Comparison of ENCODE assay signal across 13 cellular contexts in the genomic region with DNA sequence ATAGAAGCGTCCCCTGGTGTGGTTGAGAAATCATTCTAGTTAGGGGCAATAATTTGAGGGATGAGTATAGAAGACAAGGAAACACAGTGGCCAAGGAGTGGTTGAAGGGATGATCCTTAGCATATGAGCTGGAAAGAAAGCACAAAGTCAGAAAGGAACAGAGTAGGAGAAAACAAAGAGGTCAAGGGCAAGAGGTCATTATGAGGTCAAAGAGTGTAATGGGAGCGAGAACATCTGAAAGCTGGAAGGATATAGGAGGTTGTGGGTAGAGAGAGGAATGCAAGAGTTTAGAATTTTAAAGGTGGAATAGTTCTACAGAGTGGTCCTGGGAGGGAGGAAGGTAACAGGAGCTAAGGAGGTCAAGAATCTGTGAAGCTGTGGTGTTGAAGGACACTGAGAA. TPM values are rescaled to one million over a fixed set of nuclear protein-coding genes. Genes with fewer than 3 reads are reported as not detected.
DNase-seq lines count a peak whose midpoint lies in the region; ATAC-seq, FAIRE-seq and TF ChIP-seq lines count a peak whose summit lies in the region.
"Had no signal": no experiment of that assay in that cellular context is flagged by ENCODE, and none has a peak within 500 bp of the region (broad histone marks: within the 10 kb centered on the region; RNA-seq: fewer than 3 reads in every experiment).

No MANE protein-coding gene starts in this region.

- H3K9me1 ChIP-seq in K562 (ENCODE audit: control insufficient read depth, insufficient read depth, low read length): no peaks in the 10 kb centered on the region

- no peaks in the 10 kb centered on the region for H3K27me3 ChIP-seq in K562 (ENCODE audit: control insufficient read depth in 2 of 2, insufficient read depth in 2 of 2, low read length in 2 of 2)
- no peaks in the 10 kb centered on the region for H3K27me3 ChIP-seq in neural cell (ENCODE audit: insufficient read depth, low read depth, low read length)
- H3K27me3 ChIP-seq in uterus: no peaks in the 10 kb centered on the region
- no peaks in the 10 kb centered on the region for H3K27me3 ChIP-seq in thyroid gland

- H3K4me3 ChIP-seq in K562: no peak overlapping the region
- H3K4me3 ChIP-seq in neural cell (ENCODE audit: low read length): peak overlapping the region; percentile 84
- H3K4me3 ChIP-seq in uterus: no peak overlapping the region
- no peak overlapping the region for H3K4me3 ChIP-seq in thyroid gland (replicated peaks in 1 of 3)
- H3K4me3 ChIP-seq: A549 had no signal

- H3K4me2 ChIP-seq in K562 (ENCODE audit: insufficient read depth, low read length) (no peak overlapping the region), neural cell (ENCODE audit: low read length) (peak overlapping the region; percentile 43)
- H3K4me2 ChIP-seq: A549 had no signal

- DNase-seq in GM13977 (ENCODE audit: low spot score) (peak; percentile 2), K562 (ENCODE audit: extremely low read depth in 1 of 4, low spot score in 3 of 4) (no peak), uterus (no peak), SIG-M5 (lab: John Stamatoyannopoulos, UW) (no peak), ureter (ENCODE audit: low spot score) (no peak), thyroid gland (no peak)
- DNase-seq: BE2C, Caco-2, GOT3, H9 had no signal

- in situ Hi-C loops in GM13977 (cut with MboI; ENCODE audit: low pct_unique_long_range_greater_than_20kb, low sequenced_read_pairs, unreplicated experiment): no loop called here
- in situ Hi-C loops in K562 (cut with MboI): no loop called here

- H3K79me2 ChIP-seq in K562 (ENCODE audit: control insufficient read depth, insufficient read depth, low read length) (no peaks in the 10 kb centered on the region), neural cell (replicated peaks; ENCODE audit: insufficient read depth, low read length) (peaks cover 77% of the 10 kb centered on the region)

- FAIRE-seq in K562 (lab: Jason Lieb, UNC): no peak
- FAIRE-seq: A549, GM18507 had no signal

- H4K20me1 ChIP-seq in K562 (replicated peaks; ENCODE audit: control insufficient read depth, insufficient read depth, low read length) (no peaks in the 10 kb centered on the region), neural cell (ENCODE audit: insufficient read depth) (peaks cover 13% of the 10 kb centered on the region)

- TF ChIP-seq RAD21 in K562 (CRISPR knock-in tag; conservative IDR thresholded peaks at IDR 0.05 in 1 of 2, IDR thresholded peaks at IDR 0.05 in 1 of 2): no peak
- TF ChIP-seq RAD21 in neural cell (conservative IDR thresholded peaks at IDR 0.05): no peak

- POLR2A ChIA-PET in K562 (lab: Yijun Ruan, JAX): interaction anchor here (0.7 to 0.9 kb wide), 2 partner anchors 14 to 105 kb away, joined by 3 read pairs; no protein-coding TSS in a partner anchor

- no peak overlapping the region for H2AFZ ChIP-seq in K562 (ENCODE audit: low read depth, low read length)
- H2AFZ ChIP-seq in neural cell (ENCODE audit: low read depth, low read length): no peak overlapping the region

- H3K9ac ChIP-seq in K562 (ENCODE audit: insufficient read depth in 1 of 2, low read depth in 2 of 2, low read length in 2 of 2) (no peak overlapping the region), neural cell (ENCODE audit: low read length) (no peak overlapping the region)

- no peak for TF ChIP-seq EP300 in K562 (IDR thresholded peaks at IDR 0.05; ENCODE audit: low read length)
- TF ChIP-seq EP300 in neural cell (conservative IDR thresholded peaks at IDR 0.05; ENCODE audit: poor library complexity, severe bottlenecking): no peak

- no TSS peak for BruUV-seq in K562 (replicated peaks; lab: Mats Ljungman, UMichigan)

- no peak overlapping the region for H3K27ac ChIP-seq in K562 (ENCODE audit: extremely low read depth, low read depth, low read length)
- peak overlapping the region; percentile 93 for H3K27ac ChIP-seq in neural cell (ENCODE audit: low read length)
- H3K27ac ChIP-seq in uterus: peak overlapping the region; percentile 96
- H3K27ac ChIP-seq in thyroid gland: no peak overlapping the region
- H3K27ac ChIP-seq: A549 had no signal

- WGBS in K562 (ENCODE audit: insufficient coverage, low coverage, missing lambda C conversion rate): 57% methylated on average over 2 of the region's 2 CpGs
- WGBS in thyroid gland, 2 donors: 92 to 94% methylated on average over 2 of the region's 2 CpGs

- H3K9me3 ChIP-seq in K562 (replicated peaks; ENCODE audit: control insufficient read depth, insufficient read depth, low read depth, low read length) (no peaks in the 10 kb centered on the region), neural cell (ENCODE audit: low read length) (no peaks in the 10 kb centered on the region), uterus (no peaks in the 10 kb centered on the region), thyroid gland (no peaks in the 10 kb centered on the region)
- H3K9me3 ChIP-seq: A549, BE2C, Caco-2 had no signal

- intact Hi-C loops in K562 (cut with micrococcal nuclease) (no loop called here), uterus (cut with DNase I; ENCODE audit: low total_unique reads) (no loop called here), thyroid gland (cut with DNase I) (no loop called here)

- H3F3A ChIP-seq in neural cell (ENCODE audit: insufficient read depth, low read length, poor library complexity, severe bottlenecking): no peaks in the 10 kb centered on the region

- TF ChIP-seq CTCF in GM13977 (IDR thresholded peaks at IDR 0.05; ENCODE audit: extremely low read depth, insufficient read depth, missing control alignments) (no peak), K562 (IDR thresholded peaks at IDR 0.05 in 2 of 3, conservative IDR thresholded peaks at IDR 0.05 in 1 of 3; ENCODE audit: insufficient read depth in 2 of 3, low read depth in 1 of 3, low read length in 3 of 3) (no peak), neural cell (IDR thresholded peaks at IDR 0.05; ENCODE audit: poor library complexity, severe bottlenecking) (no peak), uterus (IDR thresholded peaks at IDR 0.05) (no peak), thyroid gland (IDR thresholded peaks at IDR 0.05) (no peak)

- H3K9me2 ChIP-seq in neural cell (ENCODE audit: insufficient read depth, low read length): no peaks in the 10 kb centered on the region

- H3K4me1 ChIP-seq in K562 (replicated peaks in 1 of 2; ENCODE audit: control insufficient read depth in 2 of 2, insufficient read depth in 2 of 2, low read length in 2 of 2) (peaks cover 9 to 16% of the 10 kb centered on the region in 2 experiments; a peak in 4 of 5 replicates), uterus (no peaks in the 10 kb centered on the region), thyroid gland (no peaks in the 10 kb centered on the region)
- H3K4me1 ChIP-seq: A549, BE2C had no signal

- H3K36me3 ChIP-seq in K562 (ENCODE audit: control insufficient read depth, insufficient read depth, low read length): no peaks in the 10 kb centered on the region
- H3K36me3 ChIP-seq in neural cell (ENCODE audit: insufficient read depth, low read length): no peaks in the 10 kb centered on the region
- H3K36me3 ChIP-seq in uterus: no peaks in the 10 kb centered on the region
- no peaks in the 10 kb centered on the region for H3K36me3 ChIP-seq in thyroid gland
- H3K36me3 ChIP-seq: BE2C had no signal

- ATAC-seq in K562: no peak
- ATAC-seq: A549 had no signal

- TF ChIP-seq POLR2A in K562 (conservative IDR thresholded peaks at IDR 0.05) (no peak), uterus (IDR thresholded peaks at IDR 0.05) (no peak), thyroid gland (IDR thresholded peaks at IDR 0.05) (no peak)

- CTCF ChIA-PET in K562 (lab: Yijun Ruan, JAX; ENCODE audit: low intra/inter-chr PET ratio): no interaction called here

RNA-seq across cellular contexts. Expression of gene DCHS1, which starts 2.0 kb away (rescaled TPM):
- 0.79 and 2.3 TPM in 2 replicates for total RNA-seq in K562 (2011; cell fraction: chromatin; rRNA removed; ENCODE audit: low replicate concordance)
- total RNA-seq in K562 (2011; cell fraction: nucleolus; rRNA removed): 1.4 and 1.5 TPM in 2 replicates
- total RNA-seq in K562 (2011; cell fraction: nucleoplasm; rRNA removed): 0.81 and 0.92 TPM in 2 replicates
- total RNA-seq in K562 (2014; rRNA removed) (0.09 and 0.20 TPM in 2 replicates), K562 (2014; rRNA removed; fragmentation: Illumina TruSeq; extraction: Trizol) (0.04 and 0.06 TPM in 2 replicates), K562 (2015; rRNA removed; fragmentation: Illumina TruSeq; extraction: Trizol) (0.14 and 0.19 TPM in 2 replicates), K562 (2021) (0.45 and 0.49 TPM in 2 replicates), uterus (100 to 1,000 TPM in 1 of 4 donors, 10 to 100 TPM in 3; 26.8 to 125 (median 73.6) TPM), ureter (26.0 TPM), thyroid gland (10 to 100 TPM in 1 of 4 donors, 1 to 10 TPM in 3; 5.6 to 14.4 (median 9.6) TPM)
- polyA plus RNA-seq in K562 (2011; rRNA removed) (0.08 and 0.23 TPM in 2 replicates), K562 (2014; fragmentation: Illumina TruSeq; extraction: Trizol) (0.17 and 0.18 TPM in 2 replicates), K562 (2014; fragmentation: Nextera tagmentation; extraction: Ambion mirVana) (not detected), K562 (2014; rRNA removed) (under 0.01 and 0.19 TPM in 2 replicates), neural cell (30.1 and 42.4 TPM in 2 replicates)
- polyA plus RNA-seq in K562 (2011; cell fraction: cytosol; rRNA removed): 0.12 and 0.16 TPM in 2 replicates
- polyA plus RNA-seq in K562 (2011; cell fraction: nucleus; rRNA removed): 0.74 and 1.4 TPM in 2 replicates
- 0.27 and 0.53 TPM in 2 replicates for polyA plus RNA-seq in K562 (2012)
- polyA minus RNA-seq in K562 (2011; rRNA and poly(A)+ RNA removed): 0.18 and 0.21 TPM in 2 replicates
- 0.48 and 0.91 TPM in 2 replicates for polyA minus RNA-seq in K562 (2011; cell fraction: cytosol; rRNA and poly(A)+ RNA removed)
- polyA minus RNA-seq in K562 (2011; cell fraction: nucleus; rRNA and poly(A)+ RNA removed): 0.54 and 0.78 TPM in 2 replicates
- 113 and 126 TPM in 2 replicates for polyA minus RNA-seq in neural cell

RNA-seq across cellular contexts. Expression of gene MRPL17, which starts 29.5 kb away (rescaled TPM):
- total RNA-seq in K562 (2011; cell fraction: chromatin; rRNA removed; ENCODE audit: low replicate concordance): 45.9 and 72.8 TPM in 2 replicates
- total RNA-seq in K562 (2011; cell fraction: nucleolus; rRNA removed): 87.9 and 89.6 TPM in 2 replicates
- 65.0 and 77.8 TPM in 2 replicates for total RNA-seq in K562 (2011; cell fraction: nucleoplasm; rRNA removed)
- total RNA-seq in K562 (2014; rRNA removed) (33.9 and 46.1 TPM in 2 replicates), K562 (2014; rRNA removed; fragmentation: Illumina TruSeq; extraction: Trizol) (27.6 and 36.7 TPM in 2 replicates), K562 (2015; rRNA removed; fragmentation: Illumina TruSeq; extraction: Trizol) (43.3 and 47.4 TPM in 2 replicates), K562 (2021) (46.2 and 52.6 TPM in 2 replicates), uterus (100 to 1,000 TPM in 1 of 4 donors, 10 to 100 TPM in 3; 30.6 to 452 (median 55.0) TPM), ureter (50.2 TPM), thyroid gland (100 to 1,000 TPM in 2 of 4 donors, 10 to 100 TPM in 2; 37.8 to 579 (median 144) TPM)
- polyA plus RNA-seq in K562 (2011; rRNA removed) (57.5 and 66.5 TPM in 2 replicates), K562 (2014; fragmentation: Illumina TruSeq; extraction: Trizol) (37.7 and 48.6 TPM in 2 replicates), K562 (2014; fragmentation: Nextera tagmentation; extraction: Ambion mirVana) (10 to 100 TPM; 78.9 to 81.6 TPM), K562 (2014; rRNA removed) (43.9 and 48.0 TPM in 2 replicates), neural cell (23.0 and 28.3 TPM in 2 replicates)
- polyA plus RNA-seq in K562 (2011; cell fraction: cytosol; rRNA removed): 43.7 and 49.1 TPM in 2 replicates
- polyA plus RNA-seq in K562 (2011; cell fraction: nucleus; rRNA removed): 68.1 and 73.5 TPM in 2 replicates
- 34.5 and 47.6 TPM in 2 replicates for polyA plus RNA-seq in K562 (2012)
- polyA minus RNA-seq in K562 (2011; rRNA and poly(A)+ RNA removed): 40.5 and 44.5 TPM in 2 replicates
- 40.1 and 41.0 TPM in 2 replicates for polyA minus RNA-seq in K562 (2011; cell fraction: cytosol; rRNA and poly(A)+ RNA removed)
- 50.9 and 92.0 TPM in 2 replicates for polyA minus RNA-seq in K562 (2011; cell fraction: nucleus; rRNA and poly(A)+ RNA removed)
- polyA minus RNA-seq in neural cell: 21.1 and 23.4 TPM in 2 replicates

RNA-seq across cellular contexts. Expression of gene TPP1, which starts 34.4 kb away (rescaled TPM):
- total RNA-seq in K562 (2011; cell fraction: chromatin; rRNA removed; ENCODE audit: low replicate concordance): 85.5 and 108 TPM in 2 replicates
- 98.2 and 104 TPM in 2 replicates for total RNA-seq in K562 (2011; cell fraction: nucleolus; rRNA removed)
- 118 and 162 TPM in 2 replicates for total RNA-seq in K562 (2011; cell fraction: nucleoplasm; rRNA removed)
- total RNA-seq in K562 (2014; rRNA removed) (11.9 and 16.6 TPM in 2 replicates), K562 (2014; rRNA removed; fragmentation: Illumina TruSeq; extraction: Trizol) (7.5 TPM in 2 replicates), K562 (2015; rRNA removed; fragmentation: Illumina TruSeq; extraction: Trizol) (15.0 and 16.3 TPM in 2 replicates), K562 (2021) (45.5 and 50.2 TPM in 2 replicates), uterus (10 to 100 TPM; 27.1 to 74.9 (median 40.7) TPM), ureter (60.0 TPM), thyroid gland (10 to 100 TPM; 51.3 to 97.3 (median 69.1) TPM)
- polyA plus RNA-seq in K562 (2011; rRNA removed) (29.4 and 54.6 TPM in 2 replicates), K562 (2014; fragmentation: Illumina TruSeq; extraction: Trizol) (59.9 and 75.8 TPM in 2 replicates), K562 (2014; fragmentation: Nextera tagmentation; extraction: Ambion mirVana) (10 to 100 TPM in 1 of 2 experiments, 1 to 10 TPM in 1; 9.4 to 15.7 TPM), K562 (2014; rRNA removed) (25.8 and 38.7 TPM in 2 replicates), neural cell (3.8 and 5.3 TPM in 2 replicates)
- 35.7 and 56.0 TPM in 2 replicates for polyA plus RNA-seq in K562 (2011; cell fraction: cytosol; rRNA removed)
- polyA plus RNA-seq in K562 (2011; cell fraction: nucleus; rRNA removed): 88.3 and 109 TPM in 2 replicates
- polyA plus RNA-seq in K562 (2012): 62.0 and 173 TPM in 2 replicates
- 27.0 and 40.7 TPM in 2 replicates for polyA minus RNA-seq in K562 (2011; rRNA and poly(A)+ RNA removed)
- polyA minus RNA-seq in K562 (2011; cell fraction: cytosol; rRNA and poly(A)+ RNA removed): 42.1 and 45.9 TPM in 2 replicates
- 22.3 and 26.4 TPM in 2 replicates for polyA minus RNA-seq in K562 (2011; cell fraction: nucleus; rRNA and poly(A)+ RNA removed)
- polyA minus RNA-seq in neural cell: 9.3 and 17.4 TPM in 2 replicates

RNA-seq across cellular contexts. Expression of gene TAF10, which starts 41.6 kb away (rescaled TPM):
- total RNA-seq in K562 (2011; cell fraction: chromatin; rRNA removed; ENCODE audit: low replicate concordance): 41.3 and 76.7 TPM in 2 replicates
- total RNA-seq in K562 (2011; cell fraction: nucleolus; rRNA removed): 44.1 and 46.0 TPM in 2 replicates
- total RNA-seq in K562 (2011; cell fraction: nucleoplasm; rRNA removed): 51.3 and 101 TPM in 2 replicates
- total RNA-seq in K562 (2014; rRNA removed): 131 and 181 TPM in 2 replicates
- 78.6 and 96.2 TPM in 2 replicates for total RNA-seq in K562 (2014; rRNA removed; fragmentation: Illumina TruSeq; extraction: Trizol)
- 89.5 and 105 TPM in 2 replicates for total RNA-seq in K562 (2015; rRNA removed; fragmentation: Illumina TruSeq; extraction: Trizol)
- total RNA-seq in K562 (2021): 153 and 154 TPM in 2 replicates
- 166 and 197 TPM in 2 replicates for polyA plus RNA-seq in K562 (2011; rRNA removed)
- 173 and 272 TPM in 2 replicates for polyA plus RNA-seq in K562 (2011; cell fraction: cytosol; rRNA removed)
- polyA plus RNA-seq in K562 (2011; cell fraction: nucleus; rRNA removed): 214 and 295 TPM in 2 replicates
- 232 and 237 TPM in 2 replicates for polyA plus RNA-seq in K562 (2012)
- polyA plus RNA-seq in K562 (2014; fragmentation: Illumina TruSeq; extraction: Trizol): 120 and 148 TPM in 2 replicates
- polyA plus RNA-seq in K562 (2014; fragmentation: Nextera tagmentation; extraction: Ambion mirVana): 10 to 100 TPM; 19.5 to 28.2 TPM
- 121 and 186 TPM in 2 replicates for polyA plus RNA-seq in K562 (2014; rRNA removed)
- 36.3 and 56.6 TPM in 2 replicates for polyA minus RNA-seq in K562 (2011; rRNA and poly(A)+ RNA removed)
- 49.1 and 55.1 TPM in 2 replicates for polyA minus RNA-seq in K562 (2011; cell fraction: cytosol; rRNA and poly(A)+ RNA removed)
- polyA minus RNA-seq in K562 (2011; cell fraction: nucleus; rRNA and poly(A)+ RNA removed): 25.6 and 30.0 TPM in 2 replicates
- 30.9 and 39.7 TPM in 2 replicates for polyA plus RNA-seq in neural cell
- 16.2 and 20.0 TPM in 2 replicates for polyA minus RNA-seq in neural cell
- 100 to 1,000 TPM in 2 of 4 donors, 10 to 100 TPM in 2; 11.5 to 137 (median 67.1) TPM for total RNA-seq in uterus
- 176 TPM for total RNA-seq in ureter
- total RNA-seq in thyroid gland: 100 to 1,000 TPM in 3 of 4 donors, 10 to 100 TPM in 1; 96.6 to 113 (median 108) TPM

RNA-seq across cellular contexts. Expression of gene ILK, which starts 50.1 kb away (rescaled TPM):
- total RNA-seq in K562 (2011; cell fraction: chromatin; rRNA removed; ENCODE audit: low replicate concordance): 143 and 177 TPM in 2 replicates
- 86.9 and 104 TPM in 2 replicates for total RNA-seq in K562 (2011; cell fraction: nucleolus; rRNA removed)
- 98.0 and 109 TPM in 2 replicates for total RNA-seq in K562 (2011; cell fraction: nucleoplasm; rRNA removed)
- total RNA-seq in K562 (2014; rRNA removed) (43.3 and 54.7 TPM in 2 replicates), K562 (2014; rRNA removed; fragmentation: Illumina TruSeq; extraction: Trizol) (47.0 and 50.4 TPM in 2 replicates), K562 (2015; rRNA removed; fragmentation: Illumina TruSeq; extraction: Trizol) (57.3 and 59.0 TPM in 2 replicates), K562 (2021) (57.9 and 58.9 TPM in 2 replicates), uterus (100 to 1,000 TPM; 205 to 336 (median 279) TPM), ureter (192 TPM), thyroid gland (100 to 1,000 TPM; 101 to 144 (median 121) TPM)
- polyA plus RNA-seq in K562 (2011; rRNA removed) (95.9 and 108 TPM in 2 replicates), K562 (2014; fragmentation: Illumina TruSeq; extraction: Trizol) (83.6 and 86.9 TPM in 2 replicates), K562 (2014; fragmentation: Nextera tagmentation; extraction: Ambion mirVana) (10 to 100 TPM; 49.3 to 85.1 TPM), K562 (2014; rRNA removed) (54.5 and 57.3 TPM in 2 replicates), neural cell (68.8 and 81.3 TPM in 2 replicates)
- 106 and 115 TPM in 2 replicates for polyA plus RNA-seq in K562 (2011; cell fraction: cytosol; rRNA removed)
- 190 and 247 TPM in 2 replicates for polyA plus RNA-seq in K562 (2011; cell fraction: nucleus; rRNA removed)
- 56.9 and 91.3 TPM in 2 replicates for polyA plus RNA-seq in K562 (2012)
- 81.2 and 84.6 TPM in 2 replicates for polyA minus RNA-seq in K562 (2011; rRNA and poly(A)+ RNA removed)
- polyA minus RNA-seq in K562 (2011; cell fraction: cytosol; rRNA and poly(A)+ RNA removed): 31.6 and 38.1 TPM in 2 replicates
- 49.8 and 82.9 TPM in 2 replicates for polyA minus RNA-seq in K562 (2011; cell fraction: nucleus; rRNA and poly(A)+ RNA removed)
- polyA minus RNA-seq in neural cell: 32.6 and 37.7 TPM in 2 replicates

Comparison
In these comparisons a context has a peak if more than half of its experiments do, and no peak if none do; other contexts are left out.
1. H3K27ac ChIP-seq: peak in neural cell (single experiment) and uterus (2 of 2); none in K562 (single experiment) and thyroid gland (0 of 3).